Comparison of ENCODE assay signal across 8 cellular contexts in genomic region chr7:100335566-100336466, GRCh38. TPM values are rescaled to one million over a fixed set of nuclear protein-coding genes. Genes with fewer than 3 reads are reported as not detected.
DNase-seq lines count a peak whose midpoint lies in the region; ATAC-seq, FAIRE-seq and TF ChIP-seq lines count a peak whose summit lies in the region.
"Not testable (repeated sequence)": the region's sequence is repeated elsewhere in the genome, so short reads cannot be mapped to it uniquely, and the experiment has no call there.

No MANE protein-coding gene starts in this region.

- H3K4me3 ChIP-seq in BE2C (ENCODE audit: low read depth, low read length), result peak overlapping the region; percentile 69

- DNase-seq in BE2C (peak; percentile 96), GM19239 (ENCODE audit: insufficient read length, low spot score) (peak; percentile 65), NCI-H524 (lab: John Stamatoyannopoulos, UW) (peak; percentile 90 to 96), left colon (peak; percentile 93)
- DNase-seq in activated CD4-positive, alpha-beta T cell treated with anti-CD3 and anti-CD28 coated beads for 4 hours, result peak; percentile 77
- peak; percentile 59 to 73 for DNase-seq in stimulated activated CD4-positive, alpha-beta T cell treated with anti-CD3 and anti-CD28 coated beads, Interleukin-1b, Interleukin-23, amount 100 ng/mL, for 4 hours (ENCODE audit: low read depth in 2 of 2)

- not testable (repeated sequence) for TF ChIP-seq CTCF in BE2C (IDR thresholded peaks at IDR 0.05; ENCODE audit: low read depth, low read length)

- peak; percentile 93 for ATAC-seq in HG03442 (IDR thresholded peaks at IDR 0.05; ENCODE audit: unreplicated experiment)
- ATAC-seq in left colon, result peak; percentile 95

- not testable (repeated sequence) for H3K9me3 ChIP-seq in BE2C

- not testable (repeated sequence) for FAIRE-seq in GM19239 (lab: Jason Lieb, UNC)

- H3K27me3 ChIP-seq in BE2C, result not testable (repeated sequence)

- H3K4me1 ChIP-seq in BE2C, result not testable (repeated sequence)

- H3K36me3 ChIP-seq in BE2C, result not testable (repeated sequence)

- H3K27ac ChIP-seq in cingulate gyrus (ENCODE audit: low read depth, low read length), result peak overlapping the region; percentile 92

- intact Hi-C loops in left colon (cut with DNase I, micrococcal nuclease), result not testable (repeated sequence)

RNA-seq across cellular contexts. Expression of gene PILRB, which starts 22.1 kb away (rescaled TPM):
- 154 TPM for polyA plus RNA-seq in BE2C (2012; ENCODE audit: insufficient read depth, insufficient read length, low read depth)
- 10 to 100 TPM; 36.1 to 45.0 TPM for total RNA-seq in left colon

RNA-seq across cellular contexts. Expression of gene SPDYE3, which starts 28.3 kb away (rescaled TPM):
- 3.3 TPM for polyA plus RNA-seq in BE2C (2012; ENCODE audit: insufficient read depth, insufficient read length, low read depth)
- total RNA-seq in left colon, result not detected

RNA-seq across cellular contexts. Expression of gene PILRA, which starts 37.5 kb away (rescaled TPM):
- 3.0 TPM for polyA plus RNA-seq in BE2C (2012; ENCODE audit: insufficient read depth, insufficient read length, low read depth)
- 1 to 10 TPM; 1.9 to 5.2 TPM for total RNA-seq in left colon

Comparison
In these comparisons a context has a peak if more than half of its experiments do, and no peak if none do; other contexts are left out.
1. Peak in every context shown above with its lines: DNase-seq, ATAC-seq, H3K4me3 ChIP-seq and H3K27ac ChIP-seq.